8 cellular contexts compared by ENCODE assay signal in the genomic region with DNA sequence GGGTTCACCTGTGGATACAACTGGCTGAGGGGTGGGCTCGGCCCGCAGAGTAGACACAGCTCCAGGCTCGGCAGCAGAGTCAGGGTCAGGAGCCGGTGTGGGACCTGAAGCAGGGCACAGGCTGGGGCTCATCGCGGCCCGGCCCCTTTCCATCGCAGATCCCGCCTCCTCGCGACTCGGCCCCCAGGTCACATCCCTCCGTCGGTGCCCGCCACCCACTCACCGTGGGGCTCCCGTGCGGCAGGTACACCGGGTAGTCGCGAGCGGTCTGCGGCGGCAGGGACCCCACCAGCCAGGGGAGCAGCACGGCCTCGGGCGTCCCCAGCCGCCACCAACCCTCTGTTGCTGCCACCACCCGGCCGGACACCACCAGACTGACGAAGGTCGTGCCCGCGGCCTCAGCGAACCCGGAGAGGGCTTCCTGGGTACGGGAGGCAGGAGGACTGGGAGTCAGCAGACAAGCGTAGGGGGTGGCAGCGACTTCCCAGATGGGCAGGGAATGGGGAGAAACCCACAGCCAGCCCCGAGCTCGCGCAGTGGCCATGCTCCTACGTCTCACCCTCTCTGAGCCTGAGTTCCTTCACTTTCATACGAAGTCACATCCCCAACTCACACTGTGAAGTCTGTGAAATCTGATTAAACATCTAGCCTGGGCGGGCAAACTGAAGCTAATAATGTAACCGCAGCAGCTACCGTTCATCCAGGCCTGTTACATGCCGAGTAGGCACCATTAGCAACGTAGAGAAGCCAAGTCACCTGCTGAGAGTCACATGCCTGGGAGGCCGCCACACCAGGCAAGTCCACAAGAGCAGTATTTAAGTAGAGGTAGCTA. TPM values are rescaled to one million over a fixed set of nuclear protein-coding genes. Genes with fewer than 3 reads are reported as not detected.
A peak's percentile ranks its signal among the peaks of the same experiment; 100 is the strongest.
DNase-seq lines count a peak whose midpoint lies in the region; ATAC-seq and TF ChIP-seq lines count a peak whose summit lies in the region.

No MANE protein-coding gene starts in this region.

- peak overlapping the region; percentile 80 for H3K4me3 Mint-ChIP-seq in activated naive CD4-positive, alpha-beta T cell treated with anti-CD3 and anti-CD28 coated beads, Interleukin-2, amount 10 ng/mL, durations not matched to agents 7 days and 5 days

- peaks cover 5% of the 10 kb centered on the region for H3F3A ChIP-seq in OCI-LY1 (ENCODE audit: insufficient read depth, low read length)

- H3K27me3 Mint-ChIP-seq in activated naive CD4-positive, alpha-beta T cell treated with anti-CD3 and anti-CD28 coated beads, Interleukin-2, amount 10 ng/mL, durations not matched to agents 7 days and 5 days: no peaks in the 10 kb centered on the region

- H3K4me1 ChIP-seq in OCI-LY1 (ENCODE audit: insufficient read depth, low read length, severe bottlenecking) (peaks cover 44% of the 10 kb centered on the region), vagina (peaks cover 37% of the 10 kb centered on the region)

- no peaks in the 10 kb centered on the region for H4K20me1 ChIP-seq in OCI-LY1 (ENCODE audit: insufficient read depth, low read length)

- H3K9me3 ChIP-seq in OCI-LY1 (ENCODE audit: low read length): no peaks in the 10 kb centered on the region
- H3K9me3 ChIP-seq in vagina: no peaks in the 10 kb centered on the region

- H3K27ac ChIP-seq in OCI-LY1 (ENCODE audit: low read depth, low read length, poor library complexity, severe bottlenecking) (peak overlapping the region; percentile 83), vagina (peak overlapping the region; percentile 90)

- peak overlapping the region; percentile 78 for H3K27ac Mint-ChIP-seq in activated naive CD4-positive, alpha-beta T cell treated with anti-CD3 and anti-CD28 coated beads, Interleukin-2, amount 10 ng/mL, durations not matched to agents 7 days and 5 days

- H3K4me3 ChIP-seq in OCI-LY1 (ENCODE audit: low read depth, low read length, poor library complexity, severe bottlenecking): peak overlapping the region; percentile 59
- peak overlapping the region; percentile 66 to 92 for H3K4me3 ChIP-seq in vagina

- peak overlapping the region; percentile 77 for H3K4me2 ChIP-seq in OCI-LY1 (ENCODE audit: low read length)

- H3K36me3 ChIP-seq in OCI-LY1 (ENCODE audit: insufficient read depth, low read length) (peaks cover 31% of the 10 kb centered on the region; the same call in 1 of the 2 replicates), vagina (peaks cover 0 to 15% of the 10 kb centered on the region in 2 donors)

- no peaks in the 10 kb centered on the region for H3K9me2 ChIP-seq in OCI-LY1 (ENCODE audit: low read depth, low read length)

- intact Hi-C loops in head of caudate nucleus (cut with DNase I): no loop called here
- intact Hi-C loops in vagina (cut with DNase I): loop anchor here (5.0 kb wide), 1 partner anchor 42 kb away; a partner anchor contains a TSS

- ATAC-seq in omental fat pad (ENCODE audit: low FRiP score) (peak; percentile 7), GM18520 (IDR thresholded peaks at IDR 0.05; ENCODE audit: unreplicated experiment) (no peak), GM18870 (IDR thresholded peaks at IDR 0.05; ENCODE audit: unreplicated experiment) (no peak)

- H3K36me3 Mint-ChIP-seq in activated naive CD4-positive, alpha-beta T cell treated with anti-CD3 and anti-CD28 coated beads, Interleukin-2, amount 10 ng/mL, durations not matched to agents 7 days and 5 days: peaks cover 11% of the 10 kb centered on the region

- no peaks in the 10 kb centered on the region for H3K27me3 ChIP-seq in OCI-LY1 (ENCODE audit: insufficient read depth, low read length)
- no peaks in the 10 kb centered on the region for H3K27me3 ChIP-seq in vagina

- TF ChIP-seq CTCF in OCI-LY1 (IDR thresholded peaks at IDR 0.05; ENCODE audit: low read length) (peak; percentile 29; the same call in 1 of the 2 replicates), omental fat pad (IDR thresholded peaks at IDR 0.05) (no peak), vagina (IDR thresholded peaks at IDR 0.05) (peak in 1 of 3 experiments; percentile 21)

- peaks cover 44% of the 10 kb centered on the region for H3K4me1 Mint-ChIP-seq in activated naive CD4-positive, alpha-beta T cell treated with anti-CD3 and anti-CD28 coated beads, Interleukin-2, amount 10 ng/mL, durations not matched to agents 7 days and 5 days

- no peak overlapping the region for H2AFZ ChIP-seq in OCI-LY1 (ENCODE audit: low read length)

- H3K79me2 ChIP-seq in OCI-LY1 (ENCODE audit: insufficient read depth, low read length): no peaks in the 10 kb centered on the region

- no peak for TF ChIP-seq POLR2A in vagina (IDR thresholded peaks at IDR 0.05)

- peak overlapping the region; percentile 60 for H3K9ac ChIP-seq in OCI-LY1 (ENCODE audit: low read length)

- CTCF ChIA-PET in activated naive CD4-positive, alpha-beta T cell treated with anti-CD3 and anti-CD28 coated beads, Interleukin-2, amount 10 ng/mL, durations not matched to agents 7 days and 5 days (lab: Charles Lee): interaction anchor here (0.8 to 1.2 kb wide), 2 partner anchors 82 to 91 kb away, joined by 3 read pairs; no protein-coding TSS in a partner anchor

- H3K9me3 Mint-ChIP-seq in activated naive CD4-positive, alpha-beta T cell treated with anti-CD3 and anti-CD28 coated beads, Interleukin-2, amount 10 ng/mL, durations not matched to agents 7 days and 5 days: no peaks in the 10 kb centered on the region

- DNase-seq in ELR (ENCODE audit: low read depth) (peak; percentile 37), head of caudate nucleus (peak; percentile 20 to 75 (median 58)), omental fat pad (ENCODE audit: low spot score) (no peak), vagina (ENCODE audit: extremely low spot score in 2 of 2) (no peak)
- peak; percentile 64 for DNase-seq in activated naive CD4-positive, alpha-beta T cell treated with anti-CD3 and anti-CD28 coated beads, Interleukin-2, amount 10 ng/mL, durations not matched to agents 7 days and 5 days

RNA-seq across cellular contexts. Expression of a gene that starts 3.7 kb away (rescaled TPM):
- total RNA-seq in omental fat pad: 10 to 100 TPM; 10.2 to 20.3 (median 17.0) TPM
- 11.5 TPM for total RNA-seq in vagina

RNA-seq across cellular contexts. Expression of a gene that starts 8.7 kb away (rescaled TPM):
- total RNA-seq in omental fat pad: 10 to 100 TPM; 14.4 to 32.2 (median 19.6) TPM
- total RNA-seq in vagina: 25.0 TPM

RNA-seq across cellular contexts. Expression of a gene that starts 41.6 kb away (rescaled TPM):
- total RNA-seq in omental fat pad (10 to 100 TPM; 37.3 to 64.8 (median 58.1) TPM), vagina (109 TPM)

RNA-seq across cellular contexts. Expression of a gene that starts 42.6 kb away (rescaled TPM):
- total RNA-seq in omental fat pad: 10 to 100 TPM; 63.9 to 88.0 (median 72.4) TPM
- total RNA-seq in vagina: 80.8 TPM

RNA-seq across cellular contexts. Expression of a gene that starts 46.3 kb away (rescaled TPM):
- total RNA-seq in omental fat pad (10 to 100 TPM in 1 of 4 donors, under 1 TPM in 3; 0.36 to 14.2 (median 0.44) TPM), vagina (1.2 TPM)

Comparison
In these comparisons a context has a peak if more than half of its experiments do, and no peak if none do; other contexts are left out.
1. DNase-seq: peak in ELR (single experiment), activated naive CD4-positive, alpha-beta T cell treated with anti-CD3 and anti-CD28 coated beads, Interleukin-2, amount 10 ng/mL, durations not matched to agents 7 days and 5 days (single experiment) and head of caudate nucleus (42 of 42); none in omental fat pad (single experiment) and vagina (0 of 2).